Comparison of ENCODE assay signal across 19 cellular contexts in genomic region chr5:105448251-105448650, GRCh38.
"Had no signal": no experiment of that assay in that cellular context is flagged by ENCODE, and none has a peak within 500 bp of the region (broad histone marks: within the 10 kb centered on the region; RNA-seq: fewer than 3 reads in every experiment).

No MANE protein-coding gene starts in this region.

- DNase-seq: colonic mucosa; cortex of kidney; dermis blood vessel endothelial cell; dorsolateral prefrontal cortex; effector CD4-positive, alpha-beta T cell; effector CD8-positive, alpha-beta T cell; effector memory CD4-positive, alpha-beta T cell; effector memory CD8-positive, alpha-beta T cell; endodermal cell; erythroblast; esophagus squamous epithelium; foreskin fibroblast; foreskin keratinocyte; foreskin melanocyte; gastrocnemius medialis; glutamatergic neuron; head of caudate nucleus; heart left ventricle; heart right ventricle had no signal
